Comparison of ENCODE assay signal across 9 cellular contexts in genomic region chr4:83219344-83219990, GRCh38.
DNase-seq lines count a peak whose midpoint lies in the region; ATAC-seq, FAIRE-seq and TF ChIP-seq lines count a peak whose summit lies in the region.
"Had no signal": no experiment of that assay in that cellular context is flagged by ENCODE, and none has a peak within 500 bp of the region (broad histone marks: within the 10 kb centered on the region; RNA-seq: fewer than 3 reads in every experiment).

No MANE protein-coding gene starts in this region.

- H3K79me2 ChIP-seq in endothelial cell of umbilical vein (ENCODE audit: control insufficient read depth, insufficient read depth, low read length) = no peaks in the 10 kb centered on the region

- H3K36me3 ChIP-seq in endothelial cell of umbilical vein (ENCODE audit: control insufficient read depth in 2 of 2, extremely low read depth in 1 of 2, insufficient read depth in 2 of 2, low read length in 2 of 2) = no peaks in the 10 kb centered on the region

- ATAC-seq in HG02610 (IDR thresholded peaks at IDR 0.05; ENCODE audit: unreplicated experiment) (peak; percentile 18), GM19351 (IDR thresholded peaks at IDR 0.05; ENCODE audit: unreplicated experiment) (no peak), HG03342 (IDR thresholded peaks at IDR 0.05; ENCODE audit: unreplicated experiment) (no peak)

- no peak overlapping the region for H3K9ac ChIP-seq in endothelial cell of umbilical vein (replicated peaks; ENCODE audit: extremely low read depth, insufficient read depth, low read length)

- no peak overlapping the region for H3K27ac ChIP-seq in endothelial cell of umbilical vein (ENCODE audit: insufficient read depth, low read depth, low read length)

- peak overlapping the region; percentile 63 for H2AFZ ChIP-seq in endothelial cell of umbilical vein (ENCODE audit: low read depth, low read length)

- POLR2A ChIA-PET in endothelial cell of umbilical vein (lab: Charles Lee) = no interaction called here

- no peaks in the 10 kb centered on the region for H3K9me1 ChIP-seq in endothelial cell of umbilical vein (replicated peaks; ENCODE audit: control insufficient read depth, extremely low read depth, insufficient read depth, low read length)

- in situ Hi-C loops in GM13976 (cut with MboI; ENCODE audit: low sequenced_read_pairs, unreplicated experiment) = no loop called here

- no peak for FAIRE-seq in endothelial cell of umbilical vein (lab: Jason Lieb, UNC)
- FAIRE-seq: G401.6 had no signal

- no peak for TF ChIP-seq POLR2A in endothelial cell of umbilical vein (IDR thresholded peaks at IDR 0.05; ENCODE audit: low read depth, low read length)

- no peaks in the 10 kb centered on the region for H3K9me3 ChIP-seq in endothelial cell of umbilical vein (replicated peaks; ENCODE audit: control insufficient read depth, insufficient read depth, low read length)

- peak; percentile 80 for DNase-seq in AG10803 (ENCODE audit: low read depth)
- DNase-seq in activated CD4-positive, alpha-beta T cell treated with anti-CD3 and anti-CD28 coated beads for 24 hours (ENCODE audit: low read depth in 2 of 2) = peak; percentile 48 to 62
- DNase-seq in endothelial cell of umbilical vein (ENCODE audit: low read depth, low spot score) = peak; percentile 33
- peak; percentile 61 for DNase-seq in stimulated activated CD4-positive, alpha-beta T cell treated with anti-CD3 and anti-CD28 coated beads, Interleukin-12 subunit alpha, Interleukin-12 subunit beta, amount 100 ng/mL, for 4 hours
- no peak for DNase-seq in GM13976 (ENCODE audit: low spot score)

- no TSS peak for BruUV-seq in endothelial cell of umbilical vein (replicated peaks; lab: Mats Ljungman, UMichigan)

- intact Hi-C loops in endothelial cell of umbilical vein (cut with micrococcal nuclease) = no loop called here

- no peaks in the 10 kb centered on the region for H3K4me1 ChIP-seq in endothelial cell of umbilical vein (ENCODE audit: control insufficient read depth, extremely low read depth, insufficient read depth, low read length)

- CTCF ChIA-PET in endothelial cell of umbilical vein (lab: Charles Lee) = interaction anchor here (1.9 to 2.1 kb wide), 2 partner anchors 32 to 145 kb away, joined by 5 to 7 read pairs; no protein-coding TSS in a partner anchor

- peak overlapping the region; percentile 2; the same call in 1 of the 2 replicates for H3K4me3 ChIP-seq in AG10803 (ENCODE audit: low read length)
- H3K4me3 ChIP-seq in endothelial cell of umbilical vein (replicated peaks in 1 of 3; ENCODE audit: insufficient read depth in 1 of 3, low read depth in 1 of 3, low read length in 3 of 3) = no peak overlapping the region

- H4K20me1 ChIP-seq in endothelial cell of umbilical vein (replicated peaks; ENCODE audit: control insufficient read depth, extremely low read depth, insufficient read depth, low read length) = no peaks in the 10 kb centered on the region

- H3K4me2 ChIP-seq in endothelial cell of umbilical vein (ENCODE audit: insufficient read depth, low read length) = no peak overlapping the region

- no peaks in the 10 kb centered on the region for H3K27me3 ChIP-seq in endothelial cell of umbilical vein (ENCODE audit: control insufficient read depth in 2 of 2, insufficient read depth in 2 of 2, low read length in 2 of 2)

- dilution Hi-C loops in endothelial cell of umbilical vein (cut with MboI; ENCODE audit: extremely low pct_ligation_motif_present, low sequenced_read_pairs) = no loop called here

- TF ChIP-seq CTCF in AG10803 (conservative IDR thresholded peaks at IDR 0.05; ENCODE audit: low read length) = no peak
- TF ChIP-seq CTCF in endothelial cell of umbilical vein (IDR thresholded peaks at IDR 0.05; ENCODE audit: extremely low read depth in 1 of 2, insufficient read depth in 1 of 2, low read depth in 1 of 2, low read length in 2 of 2) = no peak
- no peak for TF ChIP-seq CTCF in GM13976 (IDR thresholded peaks at IDR 0.05; ENCODE audit: borderline replicate concordance, control extremely low read depth, extremely low read depth, insufficient read depth, missing control alignments)

TF ChIP-seq in endothelial cell of umbilical vein, 7 proteins besides CTCF, POLR2A, EP300 and RAD21:
- TF ChIP-seq GATA2 (IDR thresholded peaks at IDR 0.05; ENCODE audit: insufficient read depth, insufficient read length, low read depth, low read length) (no peak), FOS (IDR thresholded peaks at IDR 0.05; ENCODE audit: borderline replicate concordance, insufficient read depth, low read length) (no peak), POLR2AphosphoS5 (IDR thresholded peaks at IDR 0.05; ENCODE audit: insufficient read depth, low read depth, low read length) (no peak)
TF ChIP-seq in endothelial cell of umbilical vein: peak in this region for 0.
